In the genomic region with DNA sequence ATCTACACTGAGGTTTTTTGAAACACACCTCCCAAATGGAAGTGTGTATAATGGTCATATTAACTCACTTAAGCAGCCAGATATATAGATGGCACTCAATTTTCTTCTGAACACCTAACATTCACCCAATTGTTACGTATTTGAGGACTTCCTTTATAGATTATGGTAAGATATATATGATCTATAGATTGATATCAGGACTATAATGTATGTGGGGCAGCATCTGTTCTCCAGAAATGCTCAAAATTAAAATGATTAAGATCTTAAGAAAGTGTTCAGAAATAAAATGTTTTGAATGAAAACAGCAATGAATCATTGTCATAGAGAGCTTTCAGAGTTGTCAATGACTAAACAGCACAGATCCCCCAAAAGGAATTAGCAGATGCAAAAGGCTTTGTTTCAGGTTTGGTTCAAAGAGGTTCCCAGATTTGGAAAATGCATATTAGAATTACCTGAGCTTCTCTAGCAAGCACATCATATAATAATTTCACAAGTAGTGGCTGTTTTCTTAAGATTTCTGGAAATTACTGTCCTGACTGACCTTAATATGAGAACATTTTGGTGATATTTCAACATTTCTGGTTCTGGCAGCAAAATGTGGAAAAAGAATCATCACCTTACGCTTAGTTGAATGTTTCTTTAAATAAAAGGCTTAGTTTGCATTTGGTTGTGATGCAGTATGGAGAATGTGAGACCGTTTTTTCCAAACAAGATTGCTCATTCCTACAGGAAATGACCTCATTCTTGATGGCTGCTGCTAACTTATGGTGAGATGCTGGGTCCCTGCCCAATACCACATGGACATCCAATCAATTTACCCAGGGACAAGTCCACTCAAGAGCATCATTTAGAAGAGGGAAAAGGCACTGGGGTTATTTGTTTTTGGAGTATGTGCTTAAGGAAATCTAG, we compare ENCODE assay signal across 1 cellular context.
TF ChIP-seq lines count a peak whose summit lies in the region.

No MANE protein-coding gene starts in this region.

TF ChIP-seq in HEK293, 187 proteins besides CTCF, POLR2A, EP300 and RAD21 (continued from another document):
- TF ChIP-seq, protein P1, sequence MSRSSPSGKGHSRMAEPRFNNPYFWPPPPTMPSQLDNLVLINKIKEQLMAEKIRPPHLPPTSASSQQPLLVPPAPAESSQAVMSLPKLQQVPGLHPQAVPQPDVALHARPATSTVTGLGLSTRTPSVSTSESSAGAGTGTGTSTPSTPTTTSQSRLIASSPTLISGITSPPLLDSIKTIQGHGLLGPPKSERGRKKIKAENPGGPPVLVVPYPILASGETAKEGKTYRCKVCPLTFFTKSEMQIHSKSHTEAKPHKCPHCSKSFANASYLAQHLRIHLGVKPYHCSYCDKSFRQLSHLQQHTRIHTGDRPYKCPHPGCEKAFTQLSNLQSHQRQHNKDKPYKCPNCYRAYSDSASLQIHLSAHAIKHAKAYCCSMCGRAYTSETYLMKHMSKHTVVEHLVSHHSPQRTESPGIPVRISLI (tag by site-specific recombination; IDR thresholded peaks at IDR 0.05): peak; percentile 89
- TF ChIP-seq SP2 (tag by site-specific recombination; IDR thresholded peaks at IDR 0.05) (no peak), ZNF544 (tag by site-specific recombination; IDR thresholded peaks at IDR 0.05) (no peak), ZNF596 (tag by site-specific recombination; IDR thresholded peaks at IDR 0.05) (no peak), ZNF510 (tag by site-specific recombination; IDR thresholded peaks at IDR 0.05; ENCODE audit: insufficient replicate concordance) (no peak), ZNF24 (tag by site-specific recombination; IDR thresholded peaks at IDR 0.05) (no peak), ZNF112 (tag by site-specific recombination; IDR thresholded peaks at IDR 0.05) (no peak), ZNF423 (tag by site-specific recombination; IDR thresholded peaks at IDR 0.05) (no peak), ZNF777 (tag by site-specific recombination; IDR thresholded peaks at IDR 0.05; ENCODE audit: borderline replicate concordance) (no peak), ZNF561 (tag by site-specific recombination; IDR thresholded peaks at IDR 0.05; ENCODE audit: borderline replicate concordance) (no peak), ZNF266 (tag by site-specific recombination; IDR thresholded peaks at IDR 0.05; ENCODE audit: low read depth) (no peak), ZNF350 (tag by site-specific recombination; IDR thresholded peaks at IDR 0.05) (no peak), ZNF529 (tag by site-specific recombination; IDR thresholded peaks at IDR 0.05; ENCODE audit: insufficient replicate concordance) (no peak), ZNF341 (tag by site-specific recombination; IDR thresholded peaks at IDR 0.05; ENCODE audit: low read depth) (no peak), YY1 (tag by site-specific recombination; IDR thresholded peaks at IDR 0.05) (no peak)
- TF ChIP-seq, protein P2, sequence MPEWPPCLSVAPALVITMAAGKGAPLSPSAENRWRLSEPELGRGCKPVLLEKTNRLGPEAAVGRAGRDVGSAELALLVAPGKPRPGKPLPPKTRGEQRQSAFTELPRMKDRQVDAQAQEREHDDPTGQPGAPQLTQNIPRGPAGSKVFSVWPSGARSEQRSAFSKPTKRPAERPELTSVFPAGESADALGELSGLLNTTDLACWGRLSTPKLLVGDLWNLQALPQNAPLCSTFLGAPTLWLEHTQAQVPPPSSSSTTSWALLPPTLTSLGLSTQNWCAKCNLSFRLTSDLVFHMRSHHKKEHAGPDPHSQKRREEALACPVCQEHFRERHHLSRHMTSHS (tag by site-specific recombination; IDR thresholded peaks at IDR 0.05): no peak
- TF ChIP-seq, protein P3, sequence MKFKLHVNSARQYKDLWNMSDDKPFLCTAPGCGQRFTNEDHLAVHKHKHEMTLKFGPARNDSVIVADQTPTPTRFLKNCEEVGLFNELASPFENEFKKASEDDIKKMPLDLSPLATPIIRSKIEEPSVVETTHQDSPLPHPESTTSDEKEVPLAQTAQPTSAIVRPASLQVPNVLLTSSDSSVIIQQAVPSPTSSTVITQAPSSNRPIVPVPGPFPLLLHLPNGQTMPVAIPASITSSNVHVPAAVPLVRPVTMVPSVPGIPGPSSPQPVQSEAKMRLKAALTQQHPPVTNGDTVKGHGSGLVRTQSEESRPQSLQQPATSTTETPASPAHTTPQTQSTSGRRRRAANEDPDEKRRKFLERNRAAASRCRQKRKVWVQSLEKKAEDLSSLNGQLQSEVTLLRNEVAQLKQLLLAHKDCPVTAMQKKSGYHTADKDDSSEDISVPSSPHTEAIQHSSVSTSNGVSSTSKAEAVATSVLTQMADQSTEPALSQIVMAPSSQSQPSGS (tag by site-specific recombination; IDR thresholded peaks at IDR 0.05; ENCODE audit: low read depth): peak; percentile 85
- TF ChIP-seq, protein P4, sequence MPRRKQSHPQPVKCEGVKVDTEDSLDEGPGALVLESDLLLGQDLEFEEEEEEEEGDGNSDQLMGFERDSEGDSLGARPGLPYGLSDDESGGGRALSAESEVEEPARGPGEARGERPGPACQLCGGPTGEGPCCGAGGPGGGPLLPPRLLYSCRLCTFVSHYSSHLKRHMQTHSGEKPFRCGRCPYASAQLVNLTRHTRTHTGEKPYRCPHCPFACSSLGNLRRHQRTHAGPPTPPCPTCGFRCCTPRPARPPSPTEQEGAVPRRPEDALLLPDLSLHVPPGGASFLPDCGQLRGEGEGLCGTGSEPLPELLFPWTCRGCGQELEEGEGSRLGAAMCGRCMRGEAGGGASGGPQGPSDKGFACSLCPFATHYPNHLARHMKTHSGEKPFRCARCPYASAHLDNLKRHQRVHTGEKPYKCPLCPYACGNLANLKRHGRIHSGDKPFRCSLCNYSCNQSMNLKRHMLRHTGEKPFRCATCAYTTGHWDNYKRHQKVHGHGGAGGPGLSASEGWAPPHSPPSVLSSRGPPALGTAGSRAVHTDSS (tag by site-specific recombination; IDR thresholded peaks at IDR 0.05): no peak
- TF ChIP-seq, protein P5, sequence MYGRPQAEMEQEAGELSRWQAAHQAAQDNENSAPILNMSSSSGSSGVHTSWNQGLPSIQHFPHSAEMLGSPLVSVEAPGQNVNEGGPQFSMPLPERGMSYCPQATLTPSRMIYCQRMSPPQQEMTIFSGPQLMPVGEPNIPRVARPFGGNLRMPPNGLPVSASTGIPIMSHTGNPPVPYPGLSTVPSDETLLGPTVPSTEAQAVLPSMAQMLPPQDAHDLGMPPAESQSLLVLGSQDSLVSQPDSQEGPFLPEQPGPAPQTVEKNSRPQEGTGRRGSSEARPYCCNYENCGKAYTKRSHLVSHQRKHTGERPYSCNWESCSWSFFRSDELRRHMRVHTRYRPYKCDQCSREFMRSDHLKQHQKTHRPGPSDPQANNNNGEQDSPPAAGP (tag by site-specific recombination; IDR thresholded peaks at IDR 0.05): no peak
- TF ChIP-seq, protein P6, sequence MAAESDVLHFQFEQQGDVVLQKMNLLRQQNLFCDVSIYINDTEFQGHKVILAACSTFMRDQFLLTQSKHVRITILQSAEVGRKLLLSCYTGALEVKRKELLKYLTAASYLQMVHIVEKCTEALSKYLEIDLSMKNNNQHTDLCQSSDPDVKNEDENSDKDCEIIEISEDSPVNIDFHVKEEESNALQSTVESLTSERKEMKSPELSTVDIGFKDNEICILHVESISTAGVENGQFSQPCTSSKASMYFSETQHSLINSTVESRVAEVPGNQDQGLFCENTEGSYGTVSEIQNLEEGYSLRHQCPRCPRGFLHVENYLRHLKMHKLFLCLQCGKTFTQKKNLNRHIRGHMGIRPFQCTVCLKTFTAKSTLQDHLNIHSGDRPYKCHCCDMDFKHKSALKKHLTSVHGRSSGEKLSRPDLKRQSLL (tag by site-specific recombination; IDR thresholded peaks at IDR 0.05): no peak
- TF ChIP-seq, protein P7, sequence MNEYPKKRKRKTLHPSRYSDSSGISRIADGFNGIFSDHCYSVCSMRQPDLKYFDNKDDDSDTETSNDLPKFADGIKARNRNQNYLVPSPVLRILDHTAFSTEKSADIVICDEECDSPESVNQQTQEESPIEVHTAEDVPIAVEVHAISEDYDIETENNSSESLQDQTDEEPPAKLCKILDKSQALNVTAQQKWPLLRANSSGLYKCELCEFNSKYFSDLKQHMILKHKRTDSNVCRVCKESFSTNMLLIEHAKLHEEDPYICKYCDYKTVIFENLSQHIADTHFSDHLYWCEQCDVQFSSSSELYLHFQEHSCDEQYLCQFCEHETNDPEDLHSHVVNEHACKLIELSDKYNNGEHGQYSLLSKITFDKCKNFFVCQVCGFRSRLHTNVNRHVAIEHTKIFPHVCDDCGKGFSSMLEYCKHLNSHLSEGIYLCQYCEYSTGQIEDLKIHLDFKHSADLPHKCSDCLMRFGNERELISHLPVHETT (tag by site-specific recombination; IDR thresholded peaks at IDR 0.05): no peak
- TF ChIP-seq, protein P8, sequence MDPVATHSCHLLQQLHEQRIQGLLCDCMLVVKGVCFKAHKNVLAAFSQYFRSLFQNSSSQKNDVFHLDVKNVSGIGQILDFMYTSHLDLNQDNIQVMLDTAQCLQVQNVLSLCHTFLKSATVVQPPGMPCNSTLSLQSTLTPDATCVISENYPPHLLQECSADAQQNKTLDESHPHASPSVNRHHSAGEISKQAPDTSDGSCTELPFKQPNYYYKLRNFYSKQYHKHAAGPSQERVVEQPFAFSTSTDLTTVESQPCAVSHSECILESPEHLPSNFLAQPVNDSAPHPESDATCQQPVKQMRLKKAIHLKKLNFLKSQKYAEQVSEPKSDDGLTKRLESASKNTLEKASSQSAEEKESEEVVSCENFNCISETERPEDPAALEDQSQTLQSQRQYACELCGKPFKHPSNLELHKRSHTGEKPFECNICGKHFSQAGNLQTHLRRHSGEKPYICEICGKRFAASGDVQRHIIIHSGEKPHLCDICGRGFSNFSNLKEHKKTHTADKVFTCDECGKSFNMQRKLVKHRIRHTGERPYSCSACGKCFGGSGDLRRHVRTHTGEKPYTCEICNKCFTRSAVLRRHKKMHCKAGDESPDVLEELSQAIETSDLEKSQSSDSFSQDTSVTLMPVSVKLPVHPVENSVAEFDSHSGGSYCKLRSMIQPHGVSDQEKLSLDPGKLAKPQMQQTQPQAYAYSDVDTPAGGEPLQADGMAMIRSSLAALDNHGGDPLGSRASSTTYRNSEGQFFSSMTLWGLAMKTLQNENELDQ (tag by site-specific recombination; IDR thresholded peaks at IDR 0.05; ENCODE audit: low read depth): no peak
- TF ChIP-seq, protein P9, sequence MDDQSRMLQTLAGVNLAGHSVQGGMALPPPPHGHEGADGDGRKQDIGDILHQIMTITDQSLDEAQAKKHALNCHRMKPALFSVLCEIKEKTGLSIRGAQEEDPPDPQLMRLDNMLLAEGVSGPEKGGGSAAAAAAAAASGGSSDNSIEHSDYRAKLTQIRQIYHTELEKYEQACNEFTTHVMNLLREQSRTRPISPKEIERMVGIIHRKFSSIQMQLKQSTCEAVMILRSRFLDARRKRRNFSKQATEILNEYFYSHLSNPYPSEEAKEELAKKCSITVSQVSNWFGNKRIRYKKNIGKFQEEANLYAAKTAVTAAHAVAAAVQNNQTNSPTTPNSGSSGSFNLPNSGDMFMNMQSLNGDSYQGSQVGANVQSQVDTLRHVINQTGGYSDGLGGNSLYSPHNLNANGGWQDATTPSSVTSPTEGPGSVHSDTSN (CRISPR knock-in tag; IDR thresholded peaks at IDR 0.05): no peak
